In the genomic region with DNA sequence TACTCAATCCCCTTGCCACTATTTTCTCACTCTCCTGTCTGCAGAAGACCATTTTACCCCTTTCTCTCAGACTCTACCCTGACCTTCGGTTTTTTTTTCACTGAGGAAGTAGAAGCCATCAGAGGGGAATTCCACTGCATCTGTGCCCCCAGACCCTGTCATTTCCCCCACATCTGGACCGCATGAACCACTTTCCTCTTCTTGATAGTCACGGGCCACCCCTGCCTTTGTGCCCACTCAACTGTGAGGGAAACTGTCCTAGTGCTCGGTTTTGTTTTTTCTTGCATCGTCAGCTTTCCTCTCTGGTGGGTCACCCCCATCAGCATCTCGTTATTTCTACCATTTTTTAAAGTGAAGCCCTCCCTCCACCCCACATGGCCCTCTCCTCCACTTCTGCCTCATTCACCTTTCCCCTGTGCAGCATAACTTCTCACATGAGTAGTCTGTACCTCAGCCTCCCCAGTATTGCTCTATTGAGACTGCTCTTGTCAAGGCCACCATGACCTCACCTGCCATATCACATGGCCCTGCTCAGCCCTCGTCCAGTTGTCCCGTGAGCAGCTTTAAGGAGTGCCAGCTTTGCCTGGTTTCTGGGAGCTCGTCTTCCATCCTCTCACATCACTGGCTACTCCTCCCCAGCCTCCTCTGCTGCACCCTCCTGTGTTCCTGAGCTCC, we compare ENCODE assay signal across 1 cellular context.
TF ChIP-seq lines count a peak whose summit lies in the region.

No MANE protein-coding gene starts in this region.

TF ChIP-seq in HepG2, 621 proteins besides CTCF, POLR2A, EP300 and RAD21:
- TF ChIP-seq ZNF607 (CRISPR knock-in tag; IDR thresholded peaks at IDR 0.05; ENCODE audit: borderline replicate concordance) (no peak), MAFK (conservative IDR thresholded peaks at IDR 0.05 in 1 of 2, IDR thresholded peaks at IDR 0.05 in 1 of 2; ENCODE audit: low read length in 2 of 2) (peak; percentile 20 to 53; a peak in 2 of 4 replicates), SMAD9 (CRISPR knock-in tag; IDR thresholded peaks at IDR 0.05) (no peak), ZNF263 (CRISPR knock-in tag; IDR thresholded peaks at IDR 0.05) (no peak), ZSCAN22 (CRISPR knock-in tag; IDR thresholded peaks at IDR 0.05) (no peak), NFATC3 (CRISPR knock-in tag; IDR thresholded peaks at IDR 0.05) (no peak), ZNF44 (CRISPR knock-in tag; IDR thresholded peaks at IDR 0.05) (no peak), ZNF17 (CRISPR knock-in tag; IDR thresholded peaks at IDR 0.05) (no peak), MAFF (IDR thresholded peaks at IDR 0.05; ENCODE audit: low read depth, low read length) (0 out of 2 replicates have a peak, but pooled peaks have one; percentile 2)
- TF ChIP-seq, protein P1, sequence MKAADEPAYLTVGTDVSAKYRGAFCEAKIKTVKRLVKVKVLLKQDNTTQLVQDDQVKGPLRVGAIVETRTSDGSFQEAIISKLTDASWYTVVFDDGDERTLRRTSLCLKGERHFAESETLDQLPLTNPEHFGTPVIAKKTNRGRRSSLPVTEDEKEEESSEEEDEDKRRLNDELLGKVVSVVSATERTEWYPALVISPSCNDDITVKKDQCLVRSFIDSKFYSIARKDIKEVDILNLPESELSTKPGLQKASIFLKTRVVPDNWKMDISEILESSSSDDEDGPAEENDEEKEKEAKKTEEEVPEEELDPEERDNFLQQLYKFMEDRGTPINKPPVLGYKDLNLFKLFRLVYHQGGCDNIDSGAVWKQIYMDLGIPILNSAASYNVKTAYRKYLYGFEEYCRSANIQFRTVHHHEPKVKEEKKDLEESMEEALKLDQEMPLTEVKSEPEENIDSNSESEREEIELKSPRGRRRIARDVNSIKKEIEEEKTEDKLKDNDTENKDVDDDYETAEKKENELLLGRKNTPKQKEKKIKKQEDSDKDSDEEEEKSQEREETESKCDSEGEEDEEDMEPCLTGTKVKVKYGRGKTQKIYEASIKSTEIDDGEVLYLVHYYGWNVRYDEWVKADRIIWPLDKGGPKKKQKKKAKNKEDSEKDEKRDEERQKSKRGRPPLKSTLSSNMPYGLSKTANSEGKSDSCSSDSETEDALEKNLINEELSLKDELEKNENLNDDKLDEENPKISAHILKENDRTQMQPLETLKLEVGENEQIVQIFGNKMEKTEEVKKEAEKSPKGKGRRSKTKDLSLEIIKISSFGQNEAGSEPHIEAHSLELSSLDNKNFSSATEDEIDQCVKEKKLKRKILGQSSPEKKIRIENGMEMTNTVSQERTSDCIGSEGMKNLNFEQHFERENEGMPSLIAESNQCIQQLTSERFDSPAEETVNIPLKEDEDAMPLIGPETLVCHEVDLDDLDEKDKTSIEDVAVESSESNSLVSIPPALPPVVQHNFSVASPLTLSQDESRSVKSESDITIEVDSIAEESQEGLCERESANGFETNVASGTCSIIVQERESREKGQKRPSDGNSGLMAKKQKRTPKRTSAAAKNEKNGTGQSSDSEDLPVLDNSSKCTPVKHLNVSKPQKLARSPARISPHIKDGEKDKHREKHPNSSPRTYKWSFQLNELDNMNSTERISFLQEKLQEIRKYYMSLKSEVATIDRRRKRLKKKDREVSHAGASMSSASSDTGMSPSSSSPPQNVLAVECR (CRISPR knock-in tag; IDR thresholded peaks at IDR 0.05; ENCODE audit: borderline replicate concordance): no peak
- TF ChIP-seq, protein P2, sequence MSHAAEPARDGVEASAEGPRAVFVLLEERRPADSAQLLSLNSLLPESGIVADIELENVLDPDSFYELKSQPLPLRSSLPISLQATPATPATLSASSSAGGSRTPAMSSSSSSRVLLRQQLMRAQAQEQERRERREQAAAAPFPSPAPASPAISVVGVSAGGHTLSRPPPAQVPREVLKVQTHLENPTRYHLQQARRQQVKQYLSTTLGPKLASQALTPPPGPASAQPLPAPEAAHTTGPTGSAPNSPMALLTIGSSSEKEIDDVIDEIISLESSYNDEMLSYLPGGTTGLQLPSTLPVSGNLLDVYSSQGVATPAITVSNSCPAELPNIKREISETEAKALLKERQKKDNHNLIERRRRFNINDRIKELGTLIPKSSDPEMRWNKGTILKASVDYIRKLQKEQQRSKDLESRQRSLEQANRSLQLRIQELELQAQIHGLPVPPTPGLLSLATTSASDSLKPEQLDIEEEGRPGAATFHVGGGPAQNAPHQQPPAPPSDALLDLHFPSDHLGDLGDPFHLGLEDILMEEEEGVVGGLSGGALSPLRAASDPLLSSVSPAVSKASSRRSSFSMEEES (CRISPR knock-in tag; IDR thresholded peaks at IDR 0.05): no peak
